ENCODE assay signal across 34 cellular contexts in genomic region chr10:10714327-10714726, GRCh38.
"Had no signal": no experiment of that assay in that cellular context is flagged by ENCODE, and none has a peak within 500 bp of the region (broad histone marks: within the 10 kb centered on the region; RNA-seq: fewer than 3 reads in every experiment).

No MANE protein-coding gene starts in this region.

- H3K36me3 ChIP-seq: MG63 had no signal

- H3K9me3 ChIP-seq: MG63 had no signal

- H3K4me3 ChIP-seq: MG63 had no signal

- DNase-seq: Karpas-422, Kasumi-1, MG63, MM.1S, MV-4-11, NCI-H1048, NCI-H1092, NCI-H1092 treated with DMSO at 0.1 percent for 48 hours, NCI-H1105, NCI-H1105 treated with DMSO at 0.1 percent for 48 hours, NCI-H1417, NCI-H1417 treated with DMSO at 0.1 percent for 48 hours, NCI-H1436, NCI-H1436 treated with DMSO at 0.1 percent for 48 hours, NCI-H146, NCI-H1694, NCI-H1694 treated with DMSO at 0.1 percent for 48 hours, NCI-H187, NCI-H187 treated with DMSO at 0.1 percent for 48 hours, NCI-H1930, NCI-H2029, NCI-H2029 treated with DMSO at 0.1 percent for 48 hours, NCI-H2081, NCI-H2081 treated with DMSO at 0.1 percent for 48 hours, NCI-H2107, NCI-H2171, NCI-H2171 treated with DMSO at 0.1 percent for 48 hours, NCI-H2227 treated with DMSO at 0.1 percent for 48 hours, NCI-H226, NCI-H345, NCI-H446, NCI-H446 treated with DMSO at 0.1 percent for 48 hours, NCI-H510A, NCI-H510A treated with DMSO at 0.1 percent for 48 hours had no signal
